In the genomic region with DNA sequence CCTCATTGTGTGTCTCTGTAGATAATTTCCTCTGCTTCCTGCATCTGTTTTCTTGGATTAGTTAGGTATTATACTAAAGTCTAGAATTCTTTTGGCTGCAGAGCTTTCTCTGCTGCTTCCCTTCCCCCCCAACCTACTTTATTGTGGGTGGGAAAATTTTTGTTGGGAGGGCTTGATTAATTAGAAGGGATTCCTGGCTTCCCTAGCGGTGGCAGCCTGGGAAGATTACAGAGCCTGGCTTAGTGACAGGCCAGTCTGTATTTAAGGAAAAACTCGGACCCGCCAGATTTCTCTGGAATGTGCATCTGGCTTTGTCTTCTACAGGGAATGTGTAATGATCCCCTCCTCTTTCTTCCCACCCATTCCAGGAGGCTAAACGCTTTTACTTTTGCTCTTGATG, we compare ENCODE assay signal across 14 cellular contexts. TPM values are rescaled to one million over a fixed set of nuclear protein-coding genes. Genes with fewer than 3 reads are reported as not detected.
DNase-seq lines count a peak whose midpoint lies in the region; ATAC-seq and TF ChIP-seq lines count a peak whose summit lies in the region.
"Had no signal": no experiment of that assay in that cellular context is flagged by ENCODE, and none has a peak within 500 bp of the region (broad histone marks: within the 10 kb centered on the region; RNA-seq: fewer than 3 reads in every experiment).

No MANE protein-coding gene starts in this region.

- peak; percentile 56 for ATAC-seq in left ventricle myocardium superior
- ATAC-seq: stimulated activated naive CD8-positive, alpha-beta T cell treated with anti-CD3 and anti-CD28 coated beads, Interleukin-15, amount 100 ng/mL, for 72 hours had no signal

- H3K9me2 ChIP-seq in PC-9 (ENCODE audit: insufficient read depth): no peaks in the 10 kb centered on the region

- 0 out of 3 replicates have a peak, but pooled peaks have one; percentile 18 for TF ChIP-seq CTCF in H9 (conservative IDR thresholded peaks at IDR 0.05)
- TF ChIP-seq CTCF in progenitor cell of endocrine pancreas (IDR thresholded peaks at IDR 0.05; ENCODE audit: unreplicated experiment): no peak
- TF ChIP-seq CTCF in PC-9 (conservative IDR thresholded peaks at IDR 0.05): no peak
- no peak for TF ChIP-seq CTCF in brain microvascular endothelial cell (IDR thresholded peaks at IDR 0.05; ENCODE audit: low read depth, low read length, missing control alignments)

- no peak overlapping the region for H3T11ph ChIP-seq in H9 (ENCODE audit: low read length)

- no peak overlapping the region for H2BK5ac ChIP-seq in H9 (ENCODE audit: insufficient read length, low read length)

- H2AFZ ChIP-seq in H9 (ENCODE audit: low read length) (no peak overlapping the region), PC-9 (no peak overlapping the region)

- H3K56ac ChIP-seq in H9 (ENCODE audit: insufficient read length, low read depth, low read length): no peak overlapping the region

- H3K23ac ChIP-seq in H9 (ENCODE audit: insufficient read length, low read depth, low read length): no peak overlapping the region

- H3K14ac ChIP-seq in H9 (ENCODE audit: insufficient read depth, low read length): no peak overlapping the region

- H4K5ac ChIP-seq in H9 (ENCODE audit: insufficient read length, low read depth, low read length): no peak overlapping the region

- H3K4me1 Mint-ChIP-seq in H9 (peaks cover 62 to 65% of the 10 kb centered on the region in 2 experiments), progenitor cell of endocrine pancreas (ENCODE audit: low read depth) (peaks cover 24% of the 10 kb centered on the region)

- H3K18ac ChIP-seq in H9 (ENCODE audit: insufficient read length, low read depth, low read length): no peak overlapping the region

- peaks cover 5% of the 10 kb centered on the region; the same call in 1 of the 2 replicates for H3K36me3 ChIP-seq in PC-9 (ENCODE audit: low read depth)
- no peaks in the 10 kb centered on the region for H3K36me3 ChIP-seq in brain microvascular endothelial cell (replicated peaks)

- H2BK20ac ChIP-seq in H9 (ENCODE audit: low read depth, low read length, poor library complexity, severe bottlenecking): no peak overlapping the region

- H3K4me3 ChIP-seq in PC-9 (no peak overlapping the region), brain microvascular endothelial cell (ENCODE audit: low read depth, low read length) (no peak overlapping the region)

- H3K9ac ChIP-seq in H9 (ENCODE audit: extremely low read depth, insufficient read length, low read length): no peak overlapping the region

- H3K9me3 Mint-ChIP-seq in H9 (peaks cover 15% of the 10 kb centered on the region in 2 experiments), progenitor cell of endocrine pancreas (ENCODE audit: low read depth) (peaks cover 10% of the 10 kb centered on the region)

- CTCF ChIA-PET in PC-9 (lab: Charles Lee): interaction anchor here (0.6 kb wide), 1 partner anchor 79 kb away, joined by 4 read pairs; no protein-coding TSS in a partner anchor

- H3F3A ChIP-seq in PC-9 (ENCODE audit: insufficient read depth, low read depth): peaks cover 10% of the 10 kb centered on the region

- H2BK15ac ChIP-seq in H9 (ENCODE audit: low read depth, low read length): no peak overlapping the region

- no peak overlapping the region for H2AK5ac ChIP-seq in H9 (ENCODE audit: insufficient read length, low read length)

- H3K27ac ChIP-seq in H9 (ENCODE audit: insufficient read length, low read depth, low read length) (peak overlapping the region; percentile 47), PC-9 (no peak overlapping the region), brain microvascular endothelial cell (no peak overlapping the region)

- intact Hi-C loops in left ventricle myocardium superior (cut with micrococcal nuclease) (no loop called here), PC-9 (cut with micrococcal nuclease; ENCODE audit: unreplicated experiment) (no loop called here)

- H4K20me1 ChIP-seq in H9 (ENCODE audit: control insufficient read depth, insufficient read depth, insufficient read length) (no peaks in the 10 kb centered on the region), PC-9 (ENCODE audit: insufficient read depth) (no peaks in the 10 kb centered on the region)

- H3K36me3 Mint-ChIP-seq in H9 (ENCODE audit: insufficient read depth in 1 of 3, low read depth in 3 of 3) (peaks cover 13 to 21% (median 18%) of the 10 kb centered on the region in 3 experiments), progenitor cell of endocrine pancreas (ENCODE audit: insufficient read depth) (peaks cover 19% of the 10 kb centered on the region)

- H3K27ac Mint-ChIP-seq in H9 (peak overlapping the region; percentile 93 to 99 (median 99)), progenitor cell of endocrine pancreas (peak overlapping the region; percentile 38)

- in situ Hi-C loops in brain microvascular endothelial cell (cut with HindIII; ENCODE audit: low pct_ligation_motif_present, low sequenced_read_pairs): no loop called here

- H3K4ac ChIP-seq in H9 (ENCODE audit: low read depth, low read length): no peak overlapping the region

- H3K23me2 ChIP-seq in H9 (ENCODE audit: insufficient read length, low read depth, low read length, poor library complexity, severe bottlenecking): no peaks in the 10 kb centered on the region

- H3K9me3 ChIP-seq in H9 (ENCODE audit: control insufficient read depth, low read depth, low read length): no peaks in the 10 kb centered on the region
- H3K9me3 ChIP-seq in PC-9 (ENCODE audit: insufficient read depth, low read depth): peaks cover 15% of the 10 kb centered on the region; the same call in 1 of the 2 replicates

- POLR2A ChIA-PET in PC-9 (lab: Charles Lee; ENCODE audit: unreplicated experiment): no interaction called here

- DNase-seq in H9 (peak; percentile 69), astrocyte of the hippocampus (ENCODE audit: low read depth, low spot score) (peak; percentile 89), left ventricle myocardium superior (no peak), progenitor cell of endocrine pancreas (ENCODE audit: low spot score, unreplicated experiment) (no peak), PC-9 (no peak), NCI-H2171 treated with DMSO at 0.1 percent for 48 hours (lab: John Stamatoyannopoulos, UW) (no peak), HCEC 1CT (no peak), brain microvascular endothelial cell (no peak)
- DNase-seq: activated gamma-delta T cell; GDM1; KG1; NCI-H2081 treated with DMSO at 0.1 percent for 48 hours; stimulated activated naive CD8-positive, alpha-beta T cell treated with anti-CD3 and anti-CD28 coated beads, Interleukin-15, amount 100 ng/mL, for 72 hours; T-helper 1 cell had no signal

- H3K4me2 ChIP-seq in H9 (ENCODE audit: insufficient read depth, insufficient read length, low read length) (no peak overlapping the region), PC-9 (no peak overlapping the region)

- peaks cover 4% of the 10 kb centered on the region; the same call in 1 of the 2 replicates for H3K4me1 ChIP-seq in H9 (ENCODE audit: insufficient read depth, low read length)
- H3K4me1 ChIP-seq in PC-9 (replicated peaks; ENCODE audit: insufficient read depth): peaks cover 21% of the 10 kb centered on the region

- H3K27me3 ChIP-seq in H9 (ENCODE audit: insufficient read depth, low read length): no peaks in the 10 kb centered on the region
- H3K27me3 ChIP-seq in PC-9 (ENCODE audit: insufficient read depth, low read depth): no peaks in the 10 kb centered on the region
- no peaks in the 10 kb centered on the region for H3K27me3 ChIP-seq in brain microvascular endothelial cell (replicated peaks)

- H2BK12ac ChIP-seq in H9 (ENCODE audit: insufficient read length, low read depth, low read length): no peak overlapping the region

- H3K4me3 Mint-ChIP-seq in H9 (peak overlapping the region; percentile 32 to 56), progenitor cell of endocrine pancreas (ENCODE audit: low read depth) (no peak overlapping the region)
- H3K4me3 Mint-ChIP-seq: stimulated activated naive CD8-positive, alpha-beta T cell treated with anti-CD3 and anti-CD28 coated beads, Interleukin-15, amount 100 ng/mL, for 72 hours had no signal

- WGBS in H9 (ENCODE audit: extremely low coverage, insufficient read length, low lambda C conversion rate): no CpG with 5 or more reads among the region's 4 CpGs

- no peak overlapping the region for H4K8ac ChIP-seq in H9 (replicated peaks; ENCODE audit: insufficient read length, low read depth, low read length)

- H3K27me3 Mint-ChIP-seq in H9 (ENCODE audit: low read depth): no peaks in the 10 kb centered on the region
- no peaks in the 10 kb centered on the region for H3K27me3 Mint-ChIP-seq in progenitor cell of endocrine pancreas
- H3K27me3 Mint-ChIP-seq: stimulated activated naive CD8-positive, alpha-beta T cell treated with anti-CD3 and anti-CD28 coated beads, Interleukin-15, amount 100 ng/mL, for 72 hours had no signal

- peaks cover 1% of the 10 kb centered on the region; the same call in 1 of the 2 replicates for H3K79me2 ChIP-seq in H9 (ENCODE audit: insufficient read depth, low read length)
- H3K79me2 ChIP-seq in PC-9 (ENCODE audit: low read depth): no peaks in the 10 kb centered on the region

- no peak overlapping the region for H4K91ac ChIP-seq in H9 (ENCODE audit: insufficient read length, low read depth, low read length)

- H2BK120ac ChIP-seq in H9 (ENCODE audit: low read depth, low read length, poor library complexity, severe bottlenecking): no peak overlapping the region

- BruUV-seq in PC-9 (replicated peaks; lab: Mats Ljungman, UMichigan): no TSS peak

- no peaks in the 10 kb centered on the region for H3K79me1 ChIP-seq in H9 (ENCODE audit: insufficient read depth, low read depth, low read length, poor library complexity, severe bottlenecking)

RNA-seq across cellular contexts. Expression of gene SLX4IP, which starts 31.2 kb away (rescaled TPM):
- total RNA-seq in H9 (2021) (7.1 and 7.9 TPM in 2 replicates), left ventricle myocardium superior (2.2 TPM), progenitor cell of endocrine pancreas (11.6 and 12.0 TPM in 2 replicates), PC-9 (2021) (8.2 and 13.4 TPM in 2 replicates)

RNA-seq across cellular contexts. Expression of gene MKKS, which starts 32.3 kb away (rescaled TPM):
- total RNA-seq in H9 (2021): 10.6 and 11.6 TPM in 2 replicates
- 27.7 TPM for total RNA-seq in left ventricle myocardium superior
- 17.8 and 18.7 TPM in 2 replicates for total RNA-seq in progenitor cell of endocrine pancreas
- 10.2 and 15.2 TPM in 2 replicates for total RNA-seq in PC-9 (2021)

Comparison
In these comparisons a context has a peak if more than half of its experiments do, and no peak if none do; other contexts are left out.
1. DNase-seq: peak in H9 (single experiment) and astrocyte of the hippocampus (single experiment); none in left ventricle myocardium superior (single experiment), progenitor cell of endocrine pancreas (single experiment), PC-9 (0 of 2), NCI-H2171 treated with DMSO at 0.1 percent for 48 hours (single experiment), HCEC 1CT (single experiment) and brain microvascular endothelial cell (single experiment).